Comparison of ENCODE assay signal across 9 cellular contexts in the genomic region with DNA sequence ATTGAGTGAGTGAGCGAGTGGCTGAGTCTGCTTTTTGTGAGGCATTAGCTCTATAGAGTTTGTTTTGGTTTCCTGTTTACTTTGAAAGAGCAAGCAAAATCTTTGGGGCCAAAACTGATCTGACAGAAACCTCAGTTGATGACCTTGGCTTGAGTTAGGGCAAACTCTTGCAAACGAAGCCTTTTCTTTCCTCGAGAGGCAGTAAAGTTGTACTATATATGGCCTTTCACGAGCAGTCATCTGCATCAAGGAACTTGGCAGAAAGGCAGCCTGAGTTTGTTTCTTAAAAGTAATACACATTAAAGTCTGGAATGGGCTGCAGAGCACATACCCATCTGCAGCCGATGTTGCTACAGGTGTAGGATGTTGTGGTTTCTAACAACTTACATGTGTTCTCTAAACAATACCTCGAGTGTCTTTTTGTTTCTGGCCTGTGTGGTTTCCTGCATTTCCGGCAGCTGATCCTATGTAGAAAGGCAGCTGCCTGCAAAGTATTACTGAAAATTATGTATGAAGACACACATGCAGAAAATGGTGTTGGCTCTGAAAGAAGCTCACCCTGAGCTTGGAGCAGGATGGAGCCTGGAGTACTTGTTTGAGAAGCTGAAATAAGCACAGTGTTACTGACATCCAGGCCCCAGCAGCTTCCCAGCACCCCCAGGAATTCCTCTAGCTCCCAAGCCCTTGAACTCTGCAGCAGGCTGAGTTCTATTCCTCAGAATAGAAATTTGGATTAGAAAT.
A peak's percentile ranks its signal among the peaks of the same experiment; 100 is the strongest.
DNase-seq lines count a peak whose midpoint lies in the region; ATAC-seq and TF ChIP-seq lines count a peak whose summit lies in the region.
"Had no signal": no experiment of that assay in that cellular context is flagged by ENCODE, and none has a peak within 500 bp of the region (broad histone marks: within the 10 kb centered on the region; RNA-seq: fewer than 3 reads in every experiment).

No MANE protein-coding gene starts in this region.

- in situ Hi-C loops in GM13977 (cut with MboI; ENCODE audit: low pct_unique_long_range_greater_than_20kb, low sequenced_read_pairs, unreplicated experiment): no loop called here

- 46 to 60% (median 51%) methylated on average over 7 of the region's 7 CpGs for WGBS in heart left ventricle, 4 donors
- 34% methylated on average over 7 of the region's 7 CpGs for WGBS in prostate gland

- H3K4me3 ChIP-seq in heart left ventricle (no peak overlapping the region), left lung (no peak overlapping the region), prostate gland (no peak overlapping the region)

- TF ChIP-seq CTCF in heart left ventricle (IDR thresholded peaks at IDR 0.05) (no peak), left lung (IDR thresholded peaks at IDR 0.05) (no peak), prostate gland (IDR thresholded peaks at IDR 0.05) (no peak), GM13977 (IDR thresholded peaks at IDR 0.05; ENCODE audit: extremely low read depth, insufficient read depth, missing control alignments) (no peak)

- H3K27me3 ChIP-seq in heart left ventricle: peaks cover 3 to 72% (median 26%) of the 10 kb centered on the region in 9 donors
- peaks cover 23 to 51% of the 10 kb centered on the region in 2 donors for H3K27me3 ChIP-seq in left lung
- H3K27me3 ChIP-seq in prostate gland (replicated peaks; ENCODE audit: insufficient read depth): peaks cover 3% of the 10 kb centered on the region

- H3K27ac ChIP-seq in heart left ventricle (no peak overlapping the region), left lung (no peak overlapping the region), prostate gland (no peak overlapping the region)
- H3K27ac ChIP-seq: neutrophil had no signal

- ATAC-seq in left cardiac atrium (peak; percentile 31 to 72), heart left ventricle (no peak), HG02943 (IDR thresholded peaks at IDR 0.05; ENCODE audit: low read depth, unreplicated experiment) (peak; percentile 87), left lung (peak; percentile 33)

- no peaks in the 10 kb centered on the region for H3K4me1 ChIP-seq in heart left ventricle
- no peaks in the 10 kb centered on the region for H3K4me1 ChIP-seq in left lung
- no peaks in the 10 kb centered on the region for H3K4me1 ChIP-seq in prostate gland (replicated peaks)

- TF ChIP-seq POLR2A in heart left ventricle (IDR thresholded peaks at IDR 0.05): no peak
- TF ChIP-seq POLR2A in prostate gland (IDR thresholded peaks at IDR 0.05): no peak

- H3K9me3 ChIP-seq in heart left ventricle (peaks cover 0 to 30% (median 17%) of the 10 kb centered on the region in 12 donors), left lung (peaks cover 0 to 26% of the 10 kb centered on the region in 2 donors), prostate gland (no peaks in the 10 kb centered on the region)

- intact Hi-C loops in left cardiac atrium (cut with DNase I) (no loop called here), heart left ventricle (cut with DNase I) (no loop called here), left lung (cut with DNase I) (no loop called here), prostate gland (cut with DNase I) (no loop called here)

- no peak for DNase-seq in left cardiac atrium
- no peak for DNase-seq in heart left ventricle
- peak; percentile 58 for DNase-seq in NCI-H345 treated with DMSO at 0.1 percent for 48 hours (lab: John Stamatoyannopoulos, UW; ENCODE audit: unreplicated experiment)
- DNase-seq in left lung: no peak
- no peak for DNase-seq in prostate gland (ENCODE audit: low spot score)
- DNase-seq in GM13977 (ENCODE audit: low spot score): no peak
- DNase-seq in NCI-H2227 (lab: John Stamatoyannopoulos, UW; ENCODE audit: unreplicated experiment): no peak

- H3K36me3 ChIP-seq in heart left ventricle: no peaks in the 10 kb centered on the region
- H3K36me3 ChIP-seq in left lung: no peaks in the 10 kb centered on the region
- no peaks in the 10 kb centered on the region for H3K36me3 ChIP-seq in prostate gland
- H3K36me3 ChIP-seq: neutrophil had no signal

Comparison
In these comparisons a context has a peak if more than half of its experiments do, and no peak if none do; other contexts are left out.
1. ATAC-seq: peak in left cardiac atrium (2 of 2), HG02943 (single experiment) and left lung (single experiment); none in heart left ventricle (0 of 4).